8 cellular contexts compared by ENCODE assay signal in genomic region chr9:137639303-137640051, GRCh38. TPM values are rescaled to one million over a fixed set of nuclear protein-coding genes. Genes with fewer than 3 reads are reported as not detected.
DNase-seq lines count a peak whose midpoint lies in the region; ATAC-seq and TF ChIP-seq lines count a peak whose summit lies in the region.

No MANE protein-coding gene starts in this region.

- no peaks in the 10 kb centered on the region for H3K9me3 Mint-ChIP-seq in activated naive CD8-positive, alpha-beta T cell treated with anti-CD3 and anti-CD28 coated beads, Interleukin-2, amount 10 ng/mL, durations not matched to agents 7 days and 5 days
- H3K9me3 Mint-ChIP-seq in naive thymus-derived CD8-positive, alpha-beta T cell, result no peaks in the 10 kb centered on the region

- ATAC-seq in GM21825 (IDR thresholded peaks at IDR 0.05; ENCODE audit: unreplicated experiment) (peak; percentile 57), HG02678 (IDR thresholded peaks at IDR 0.05; ENCODE audit: unreplicated experiment) (no peak)
- peak; percentile 86 for ATAC-seq in activated naive CD8-positive, alpha-beta T cell treated with anti-CD3 and anti-CD28 coated beads, Interleukin-2, amount 10 ng/mL, durations not matched to agents 7 days and 5 days (ENCODE audit: low read depth)
- peak; percentile 83 to 84 for ATAC-seq in naive thymus-derived CD8-positive, alpha-beta T cell

- peaks cover 24% of the 10 kb centered on the region for H3K4me1 Mint-ChIP-seq in activated naive CD8-positive, alpha-beta T cell treated with anti-CD3 and anti-CD28 coated beads, Interleukin-2, amount 10 ng/mL, durations not matched to agents 7 days and 5 days
- H3K4me1 Mint-ChIP-seq in naive thymus-derived CD8-positive, alpha-beta T cell, result peaks cover 22 to 66% (median 62%) of the 10 kb centered on the region in 4 donors

- CTCF ChIA-PET in GM10248 (lab: Yijun Ruan, JAX), result interaction anchor here (1.5 kb wide), 1 partner anchor 34 kb away, joined by 5 read pairs; no protein-coding TSS in a partner anchor

- peak; percentile 71 for DNase-seq in GM10248 (ENCODE audit: extremely low spot score)
- DNase-seq in activated naive CD8-positive, alpha-beta T cell treated with anti-CD3 and anti-CD28 coated beads, Interleukin-2, amount 10 ng/mL, durations not matched to agents 7 days and 5 days, result no peak
- peak in 3 of 10 donors; percentile 18 to 24 (median 23) for DNase-seq in naive thymus-derived CD8-positive, alpha-beta T cell
- no peak for DNase-seq in NCI-H128 (lab: John Stamatoyannopoulos, UW; ENCODE audit: unreplicated experiment)
- DNase-seq in T-helper 9 cell, result no peak
- DNase-seq in UCSD-AML1 (lab: John Stamatoyannopoulos, UW; ENCODE audit: unreplicated experiment), result no peak

- H3K4me3 Mint-ChIP-seq in activated naive CD8-positive, alpha-beta T cell treated with anti-CD3 and anti-CD28 coated beads, Interleukin-2, amount 10 ng/mL, durations not matched to agents 7 days and 5 days, result peak overlapping the region; percentile 84
- H3K4me3 Mint-ChIP-seq in naive thymus-derived CD8-positive, alpha-beta T cell, result peak overlapping the region; percentile 76 to 88 (median 82)

- POLR2A ChIA-PET in GM10248 (lab: Yijun Ruan, JAX), result interaction anchor here (0.7 kb wide), 1 partner anchor 11 kb away, joined by 3 read pairs; no protein-coding TSS in a partner anchor
- POLR2A ChIA-PET in activated naive CD8-positive, alpha-beta T cell treated with anti-CD3 and anti-CD28 coated beads, Interleukin-2, amount 10 ng/mL, durations not matched to agents 7 days and 5 days (lab: Charles Lee), result no interaction called here
- POLR2A ChIA-PET in naive thymus-derived CD8-positive, alpha-beta T cell (lab: Charles Lee), result no interaction called here

- H3K27ac Mint-ChIP-seq in activated naive CD8-positive, alpha-beta T cell treated with anti-CD3 and anti-CD28 coated beads, Interleukin-2, amount 10 ng/mL, durations not matched to agents 7 days and 5 days, result peak overlapping the region; percentile 89
- H3K27ac Mint-ChIP-seq in naive thymus-derived CD8-positive, alpha-beta T cell, result peak overlapping the region; percentile 88 to 93 (median 91)

- no peaks in the 10 kb centered on the region for H3K27me3 Mint-ChIP-seq in activated naive CD8-positive, alpha-beta T cell treated with anti-CD3 and anti-CD28 coated beads, Interleukin-2, amount 10 ng/mL, durations not matched to agents 7 days and 5 days
- no peaks in the 10 kb centered on the region for H3K27me3 Mint-ChIP-seq in naive thymus-derived CD8-positive, alpha-beta T cell

- TF ChIP-seq CTCF in GM10248 (IDR thresholded peaks at IDR 0.05; ENCODE audit: control extremely low read depth, extremely low read depth, low read depth, missing control alignments), result no peak

- H3K36me3 Mint-ChIP-seq in activated naive CD8-positive, alpha-beta T cell treated with anti-CD3 and anti-CD28 coated beads, Interleukin-2, amount 10 ng/mL, durations not matched to agents 7 days and 5 days, result peaks cover 23% of the 10 kb centered on the region
- peaks cover 3 to 39% (median 9%) of the 10 kb centered on the region in 3 donors for H3K36me3 Mint-ChIP-seq in naive thymus-derived CD8-positive, alpha-beta T cell

RNA-seq across cellular contexts. Expression of gene EHMT1, which starts 20.7 kb away (rescaled TPM):
- total RNA-seq in activated naive CD8-positive, alpha-beta T cell treated with anti-CD3 and anti-CD28 coated beads, Interleukin-2, amount 10 ng/mL, durations not matched to agents 7 days and 5 days, result 100 to 1,000 TPM; 111 to 118 TPM
- total RNA-seq in naive thymus-derived CD8-positive, alpha-beta T cell, result 100 to 1,000 TPM; 111 to 113 TPM
- 10 to 100 TPM; 20.9 to 34.4 (median 23.0) TPM for polyA plus RNA-seq in naive thymus-derived CD8-positive, alpha-beta T cell

RNA-seq across cellular contexts. Expression of gene ARRDC1, which starts 34.0 kb away (rescaled TPM):
- total RNA-seq in activated naive CD8-positive, alpha-beta T cell treated with anti-CD3 and anti-CD28 coated beads, Interleukin-2, amount 10 ng/mL, durations not matched to agents 7 days and 5 days, result 10 to 100 TPM; 62.8 to 64.6 TPM
- 10 to 100 TPM; 83.2 to 86.8 TPM for total RNA-seq in naive thymus-derived CD8-positive, alpha-beta T cell
- 10 to 100 TPM; 27.2 to 42.4 (median 32.9) TPM for polyA plus RNA-seq in naive thymus-derived CD8-positive, alpha-beta T cell

RNA-seq across cellular contexts. Expression of gene ZMYND19, which starts 49.2 kb away (rescaled TPM):
- 10 to 100 TPM; 31.3 to 33.0 TPM for total RNA-seq in activated naive CD8-positive, alpha-beta T cell treated with anti-CD3 and anti-CD28 coated beads, Interleukin-2, amount 10 ng/mL, durations not matched to agents 7 days and 5 days
- total RNA-seq in naive thymus-derived CD8-positive, alpha-beta T cell, result 10 to 100 TPM; 25.5 to 27.5 TPM
- 10 to 100 TPM in 1 of 3 donors, 1 to 10 TPM in 2; 5.5 to 15.7 (median 7.7) TPM for polyA plus RNA-seq in naive thymus-derived CD8-positive, alpha-beta T cell
